ENCODE assay signal across 9 cellular contexts in genomic region chr19:17406887-17407196, GRCh38. TPM values are rescaled to one million over a fixed set of nuclear protein-coding genes. Genes with fewer than 3 reads are reported as not detected.
DNase-seq lines count a peak whose midpoint lies in the region; ATAC-seq and TF ChIP-seq lines count a peak whose summit lies in the region.
"Had no signal": no experiment of that assay in that cellular context is flagged by ENCODE, and none has a peak within 500 bp of the region (broad histone marks: within the 10 kb centered on the region; RNA-seq: fewer than 3 reads in every experiment).

No MANE protein-coding gene starts in this region.

- H3K36me3 Mint-ChIP-seq in CD8-positive, alpha-beta memory T cell, result peaks cover 0 to 26% (median 0%) of the 10 kb centered on the region in 3 donors

- no peak overlapping the region for H2AFZ ChIP-seq in Loucy (ENCODE audit: low read length)
- H2AFZ ChIP-seq in neuron (ENCODE audit: low read depth, low read length), result peak overlapping the region; percentile 31

- peaks cover 6% of the 10 kb centered on the region for H3K36me3 ChIP-seq in CD8-positive, alpha-beta memory T cell (ENCODE audit: insufficient read depth, low read length)
- peaks cover 11% of the 10 kb centered on the region; the same call in 1 of the 2 replicates for H3K36me3 ChIP-seq in Loucy (ENCODE audit: insufficient read depth, low read length)
- H3K36me3 ChIP-seq in neuron (ENCODE audit: insufficient read depth, low read length), result no peaks in the 10 kb centered on the region

- peaks cover 60% of the 10 kb centered on the region for H3K79me2 ChIP-seq in Loucy (ENCODE audit: insufficient read depth, low read length)

- no peaks in the 10 kb centered on the region for H3K27me3 Mint-ChIP-seq in CD8-positive, alpha-beta memory T cell

- H3K9me2 ChIP-seq in Loucy (replicated peaks; ENCODE audit: low read depth, low read length), result no peaks in the 10 kb centered on the region

- no peaks in the 10 kb centered on the region for H3K27me3 ChIP-seq in CD8-positive, alpha-beta memory T cell (ENCODE audit: insufficient read depth, low read length, poor library complexity, severe bottlenecking)
- H3K27me3 ChIP-seq in Loucy (ENCODE audit: insufficient read depth, low read length, poor library complexity, severe bottlenecking) (no peaks in the 10 kb centered on the region), dorsolateral prefrontal cortex (peaks cover 0 to 1% (median 0%) of the 10 kb centered on the region in 45 donors), neuron (ENCODE audit: insufficient read depth, low read length) (no peaks in the 10 kb centered on the region)

- H3K4me1 Mint-ChIP-seq in CD8-positive, alpha-beta memory T cell, result peaks cover 31 to 48% (median 36%) of the 10 kb centered on the region in 3 donors

- no peaks in the 10 kb centered on the region for H3K9me3 Mint-ChIP-seq in CD8-positive, alpha-beta memory T cell

- H3K9me3 ChIP-seq in CD8-positive, alpha-beta memory T cell (ENCODE audit: low read length), result no peaks in the 10 kb centered on the region
- no peaks in the 10 kb centered on the region for H3K9me3 ChIP-seq in Loucy (ENCODE audit: insufficient read depth, low read depth, low read length)
- H3K9me3 ChIP-seq in neuron (ENCODE audit: low read length), result no peaks in the 10 kb centered on the region

- no peaks in the 10 kb centered on the region for H3F3A ChIP-seq in Loucy (ENCODE audit: low read depth)

- peaks cover 17% of the 10 kb centered on the region for H3K4me1 ChIP-seq in CD8-positive, alpha-beta memory T cell (ENCODE audit: insufficient read depth, low read length)
- H3K4me1 ChIP-seq in Loucy (ENCODE audit: insufficient read depth, low read length, poor library complexity, severe bottlenecking) (peaks cover 26% of the 10 kb centered on the region), neuron (ENCODE audit: insufficient read depth, low read length) (peaks cover 22% of the 10 kb centered on the region)

- no peak for DNase-seq in CD8-positive, alpha-beta memory T cell
- DNase-seq in dorsolateral prefrontal cortex (no peak), epidermal melanocyte (ENCODE audit: insufficient read length, low spot score) (no peak), NCI-H1436 treated with DMSO at 0.1 percent for 48 hours (lab: John Stamatoyannopoulos, UW) (no peak)
- DNase-seq in stimulated activated CD4-positive, alpha-beta T cell treated with anti-CD3 and anti-CD28 coated beads, Interleukin-4, amount 100 ng/mL, for 1 hour, result no peak

- POLR2A ChIA-PET in CD8-positive, alpha-beta memory T cell (lab: Charles Lee), result interaction anchor here (0.6 to 2.9 kb wide), 2 partner anchors 13 to 64 kb away, joined by 7 to 25 read pairs; partner anchors contain the start of gene MVB12A

- peak overlapping the region; percentile 82 for H3K9ac ChIP-seq in Loucy (ENCODE audit: low read depth, low read length, poor library complexity, severe bottlenecking)

- H3K4me3 ChIP-seq in CD8-positive, alpha-beta memory T cell (ENCODE audit: low read length), result peak overlapping the region; percentile 76
- H3K4me3 ChIP-seq in Loucy (ENCODE audit: low read length, poor library complexity, severe bottlenecking), result peak overlapping the region; percentile 75
- H3K4me3 ChIP-seq in dorsolateral prefrontal cortex, result peak overlapping the region in 40 of 59 donors; percentile 3 to 66 (median 43)
- peak overlapping the region; percentile 6 for H3K4me3 ChIP-seq in neuron (ENCODE audit: low read length)

- peak overlapping the region; percentile 87 to 99 (median 92) for H3K27ac Mint-ChIP-seq in CD8-positive, alpha-beta memory T cell

- H3K27ac ChIP-seq in CD8-positive, alpha-beta memory T cell (ENCODE audit: low read depth, low read length), result peak overlapping the region; percentile 86
- H3K27ac ChIP-seq in dorsolateral prefrontal cortex, result peak overlapping the region in 37 of 59 donors; percentile 9 to 90 (median 80)

- H3K4me3 Mint-ChIP-seq in CD8-positive, alpha-beta memory T cell, result peak overlapping the region; percentile 90 to 98 (median 95)

- H3K4me2 ChIP-seq in Loucy (ENCODE audit: low read depth, low read length, poor library complexity, severe bottlenecking), result peak overlapping the region; percentile 86

- intact Hi-C loops in dorsolateral prefrontal cortex (cut with DNase I), result no loop called here

- TF ChIP-seq CTCF in Loucy (conservative IDR thresholded peaks at IDR 0.05; ENCODE audit: low read length) (no peak), dorsolateral prefrontal cortex (IDR thresholded peaks at IDR 0.05 in 54 of 56, conservative IDR thresholded peaks at IDR 0.05 in 2 of 56; ENCODE audit: low read depth in 1 of 56, partially characterized antibody in 56 of 56) (no peak)

- no peak for ATAC-seq in HG03521 (IDR thresholded peaks at IDR 0.05; ENCODE audit: unreplicated experiment)

- CTCF ChIA-PET in CD8-positive, alpha-beta memory T cell (lab: Charles Lee), result interaction anchor here (1.3 to 3.3 kb wide), 4 partner anchors 13 to 98 kb away, joined by 4 to 21 read pairs (median 13); partner anchors contain the start of genes DDA1 and MVB12A

- H4K20me1 ChIP-seq in Loucy (ENCODE audit: insufficient read depth, low read length, poor library complexity, severe bottlenecking), result peaks cover 27% of the 10 kb centered on the region

RNA-seq across cellular contexts. Expression of gene BST2, which starts 1.4 kb away (rescaled TPM):
- 100 to 1,000 TPM; 116 to 124 TPM for total RNA-seq in CD8-positive, alpha-beta memory T cell
- polyA plus RNA-seq in CD8-positive, alpha-beta memory T cell, result 192 TPM
- total RNA-seq in dorsolateral prefrontal cortex, result 100 to 1,000 TPM in 2 of 120 experiments, 10 to 100 TPM in 118; 13.1 to 146 (median 26.7) TPM

RNA-seq across cellular contexts. Expression of gene CCDC194, which starts 12.8 kb away (rescaled TPM):
- 1 to 10 TPM; 1.1 to 1.5 TPM for total RNA-seq in CD8-positive, alpha-beta memory T cell
- not detected for polyA plus RNA-seq in CD8-positive, alpha-beta memory T cell
- total RNA-seq in dorsolateral prefrontal cortex, result 1 to 10 TPM in 29 of 120 experiments, under 1 TPM in 25, not detected in 66; 0.43 to 6.0 (median 1.0) TPM

RNA-seq across cellular contexts. Expression of gene MVB12A, which starts 13.0 kb away (rescaled TPM):
- total RNA-seq in CD8-positive, alpha-beta memory T cell, result 10 to 100 TPM; 34.5 to 39.2 TPM
- polyA plus RNA-seq in CD8-positive, alpha-beta memory T cell, result 26.9 TPM
- total RNA-seq in dorsolateral prefrontal cortex, result 10 to 100 TPM; 11.0 to 32.6 (median 19.8) TPM

RNA-seq across cellular contexts. Expression of gene PLVAP, which starts 29.7 kb away (rescaled TPM):
- not detected for total RNA-seq in CD8-positive, alpha-beta memory T cell
- polyA plus RNA-seq in CD8-positive, alpha-beta memory T cell, result not detected
- total RNA-seq in dorsolateral prefrontal cortex, result 1 to 10 TPM in 96 of 120 experiments, under 1 TPM in 23, not detected in 1; 0.21 to 6.9 (median 1.7) TPM
- total RNA-seq: Daoy had no signal

RNA-seq across cellular contexts. Expression of gene TMEM221, which starts 41.6 kb away (rescaled TPM):
- not detected for total RNA-seq in CD8-positive, alpha-beta memory T cell
- polyA plus RNA-seq in CD8-positive, alpha-beta memory T cell, result not detected
- 1 to 10 TPM; 1.2 to 7.2 (median 4.1) TPM for total RNA-seq in dorsolateral prefrontal cortex
- total RNA-seq: Daoy had no signal

Comparison
In these comparisons a context has a peak if more than half of its experiments do, and no peak if none do; other contexts are left out.
1. H3K4me3 ChIP-seq: peak in every context shown above with its lines; median percentile 76 in CD8-positive, alpha-beta memory T cell; 75 in Loucy; 43 in dorsolateral prefrontal cortex; 6 in neuron.